9 cellular contexts compared by ENCODE assay signal in the genomic region with DNA sequence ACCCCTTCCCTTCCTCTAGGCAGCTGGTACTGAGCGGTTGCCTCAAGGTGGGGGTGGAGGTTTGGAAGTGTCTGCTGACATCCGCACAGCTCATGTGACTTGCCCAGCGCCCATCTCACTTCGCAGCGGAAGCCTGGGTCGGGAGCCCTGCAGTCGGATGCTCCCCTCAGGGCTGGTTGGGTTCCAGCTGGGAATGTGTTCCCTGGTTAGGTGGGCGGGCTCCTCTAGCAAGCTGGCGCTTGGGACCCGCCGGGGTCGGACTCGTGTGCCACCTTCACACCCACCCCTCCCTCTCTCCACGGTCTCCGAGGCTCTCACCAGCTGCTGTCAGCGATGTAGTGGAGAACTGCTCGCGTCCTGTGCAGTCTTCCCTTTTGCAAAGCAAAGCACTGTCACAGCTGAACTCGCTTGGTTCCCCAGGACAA. TPM values are rescaled to one million over a fixed set of nuclear protein-coding genes. Genes with fewer than 3 reads are reported as not detected.
DNase-seq lines count a peak whose midpoint lies in the region; ATAC-seq, FAIRE-seq and TF ChIP-seq lines count a peak whose summit lies in the region.
"Had no signal": no experiment of that assay in that cellular context is flagged by ENCODE, and none has a peak within 500 bp of the region (broad histone marks: within the 10 kb centered on the region; RNA-seq: fewer than 3 reads in every experiment).

No MANE protein-coding gene starts in this region.

- H3K9me3 Mint-ChIP-seq in astrocyte (ENCODE audit: unreplicated experiment) (no peaks in the 10 kb centered on the region), memory B cell (no peaks in the 10 kb centered on the region), GM23338 (no peaks in the 10 kb centered on the region)

- H3K4me3 ChIP-seq in BLaER1, result peak overlapping the region; percentile 52
- peak overlapping the region; percentile 43; the same call in 1 of the 2 replicates for H3K4me3 ChIP-seq in Karpas-422 (ENCODE audit: low read length)
- H3K4me3 ChIP-seq in astrocyte (ENCODE audit: insufficient read depth, low read depth, low read length), result no peak overlapping the region
- no peak overlapping the region for H3K4me3 ChIP-seq in GM23338
- H3K4me3 ChIP-seq: cardiac muscle cell had no signal

- H2AFZ ChIP-seq in Karpas-422 (ENCODE audit: low read length) (no peak overlapping the region), astrocyte (ENCODE audit: low read depth, low read length) (no peak overlapping the region), GM23338 (no peak overlapping the region)

- peak overlapping the region; percentile 80 for H3K27ac ChIP-seq in BLaER1
- H3K27ac ChIP-seq in Karpas-422 (ENCODE audit: low read length), result peak overlapping the region; percentile 52
- H3K27ac ChIP-seq in astrocyte (ENCODE audit: low read depth, low read length), result no peak overlapping the region
- H3K27ac ChIP-seq in GM23338 (ENCODE audit: low read depth), result no peak overlapping the region
- H3K27ac ChIP-seq: cardiac muscle cell had no signal

- DNase-seq in Karpas-422 (peak; percentile 75), astrocyte (ENCODE audit: low read depth) (no peak), memory B cell (ENCODE audit: low spot score in 2 of 2) (peak in 1 of 2 donors; percentile 26), NCI-H774 (lab: John Stamatoyannopoulos, UW) (no peak), GM23338 (ENCODE audit: low spot score) (no peak), inferior parietal cortex (ENCODE audit: extremely low spot score) (no peak)

- H3F3A ChIP-seq in GM23338 (replicated peaks; ENCODE audit: low read depth), result no peaks in the 10 kb centered on the region

- TF ChIP-seq CTCF in astrocyte (IDR thresholded peaks at IDR 0.05; ENCODE audit: insufficient read depth, low read depth, low read length), result no peak
- no peak for TF ChIP-seq CTCF in GM23338 (conservative IDR thresholded peaks at IDR 0.05; ENCODE audit: low read depth in 2 of 2)

- H3K79me2 ChIP-seq in Karpas-422 (ENCODE audit: low read length), result peaks cover 94% of the 10 kb centered on the region
- peaks cover 95% of the 10 kb centered on the region for H3K79me2 ChIP-seq in astrocyte (ENCODE audit: insufficient read depth, low read length)
- H3K79me2 ChIP-seq in GM23338 (replicated peaks; ENCODE audit: insufficient read depth), result peaks cover 95% of the 10 kb centered on the region

- FAIRE-seq in astrocyte (lab: Jason Lieb, UNC), result no peak

- ATAC-seq in memory B cell (ENCODE audit: low read depth) (peak; percentile 88), HG02981 (IDR thresholded peaks at IDR 0.05; ENCODE audit: unreplicated experiment) (no peak), GM23338 (no peak)

- H3K9me3 ChIP-seq in BLaER1 (no peaks in the 10 kb centered on the region), Karpas-422 (ENCODE audit: low read length) (no peaks in the 10 kb centered on the region), astrocyte (ENCODE audit: insufficient read depth, low read depth, low read length) (no peaks in the 10 kb centered on the region)

- no peaks in the 10 kb centered on the region for H3K27me3 Mint-ChIP-seq in astrocyte (ENCODE audit: low read depth, unreplicated experiment)
- H3K27me3 Mint-ChIP-seq in memory B cell, result no peaks in the 10 kb centered on the region
- peaks cover 2% of the 10 kb centered on the region for H3K27me3 Mint-ChIP-seq in GM23338 (ENCODE audit: insufficient read depth, low read depth, poor library complexity)

- no peak overlapping the region for H3K27ac Mint-ChIP-seq in astrocyte (ENCODE audit: unreplicated experiment)
- peak overlapping the region; percentile 73 for H3K27ac Mint-ChIP-seq in memory B cell
- no peak overlapping the region; the same call in 1 of the 2 replicates for H3K27ac Mint-ChIP-seq in GM23338

- H3K36me3 ChIP-seq in BLaER1, result peaks cover 12% of the 10 kb centered on the region
- H3K36me3 ChIP-seq in Karpas-422 (ENCODE audit: insufficient read depth, low read length), result no peaks in the 10 kb centered on the region
- H3K36me3 ChIP-seq in astrocyte (ENCODE audit: insufficient read depth, low read length), result no peaks in the 10 kb centered on the region
- H3K36me3 ChIP-seq in GM23338 (ENCODE audit: insufficient read depth), result no peaks in the 10 kb centered on the region
- H3K36me3 ChIP-seq: cardiac muscle cell had no signal

- peaks cover 73% of the 10 kb centered on the region for H4K20me1 ChIP-seq in BLaER1
- H4K20me1 ChIP-seq in Karpas-422 (ENCODE audit: insufficient read depth, low read depth, low read length), result peaks cover 25% of the 10 kb centered on the region
- H4K20me1 ChIP-seq in astrocyte (ENCODE audit: insufficient read depth, low read length), result peaks cover 95% of the 10 kb centered on the region
- H4K20me1 ChIP-seq in GM23338 (replicated peaks; ENCODE audit: insufficient read depth), result peaks cover 58% of the 10 kb centered on the region

- peak overlapping the region; percentile 59; the same call in 1 of the 2 replicates for H3K9ac ChIP-seq in BLaER1
- peak overlapping the region; percentile 35 for H3K9ac ChIP-seq in Karpas-422 (ENCODE audit: low read length)
- no peak overlapping the region for H3K9ac ChIP-seq in astrocyte (ENCODE audit: low read length)

- peaks cover 42% of the 10 kb centered on the region for H3K4me1 Mint-ChIP-seq in astrocyte (ENCODE audit: low read depth, unreplicated experiment)
- peaks cover 36% of the 10 kb centered on the region for H3K4me1 Mint-ChIP-seq in memory B cell
- H3K4me1 Mint-ChIP-seq in GM23338, result peaks cover 57% of the 10 kb centered on the region

- H3K4me1 ChIP-seq in BLaER1 (peaks cover 100% of the 10 kb centered on the region), Karpas-422 (ENCODE audit: low read length) (peaks cover 35% of the 10 kb centered on the region), astrocyte (ENCODE audit: insufficient read depth, low read length) (peaks cover 42% of the 10 kb centered on the region), GM23338 (ENCODE audit: insufficient read depth) (peaks cover 17% of the 10 kb centered on the region; the same call in 1 of the 2 replicates)

- H3K36me3 Mint-ChIP-seq in astrocyte (ENCODE audit: low read depth, unreplicated experiment), result peaks cover 7% of the 10 kb centered on the region
- H3K36me3 Mint-ChIP-seq in memory B cell, result no peaks in the 10 kb centered on the region
- peaks cover 4% of the 10 kb centered on the region; the same call in 2 of the 3 replicates for H3K36me3 Mint-ChIP-seq in GM23338 (ENCODE audit: low read depth)

- H3K27me3 ChIP-seq in BLaER1 (no peaks in the 10 kb centered on the region), Karpas-422 (ENCODE audit: low read length) (no peaks in the 10 kb centered on the region), astrocyte (ENCODE audit: insufficient read depth, low read length) (no peaks in the 10 kb centered on the region), GM23338 (ENCODE audit: insufficient read depth) (no peaks in the 10 kb centered on the region)
- H3K27me3 ChIP-seq: cardiac muscle cell had no signal

- H3K4me2 ChIP-seq in BLaER1, result peak overlapping the region; percentile 93
- H3K4me2 ChIP-seq in Karpas-422 (ENCODE audit: low read depth, low read length, poor library complexity, severe bottlenecking), result peak overlapping the region; percentile 63
- H3K4me2 ChIP-seq in astrocyte (ENCODE audit: low read length), result peak overlapping the region; percentile 59
- no peak overlapping the region for H3K4me2 ChIP-seq in GM23338

- no peak overlapping the region for H3K4me3 Mint-ChIP-seq in astrocyte (ENCODE audit: unreplicated experiment)
- peak overlapping the region; percentile 70 for H3K4me3 Mint-ChIP-seq in memory B cell
- H3K4me3 Mint-ChIP-seq in GM23338, result no peak overlapping the region

- H3K9me2 ChIP-seq in Karpas-422 (replicated peaks; ENCODE audit: insufficient read depth, low read length), result no peaks in the 10 kb centered on the region
- no peaks in the 10 kb centered on the region for H3K9me2 ChIP-seq in GM23338 (ENCODE audit: insufficient read depth)

TF ChIP-seq in GM23338, 12 proteins besides CTCF, POLR2A, EP300 and RAD21:
- no peak for TF ChIP-seq CREB1 (CRISPR knock-in tag; IDR thresholded peaks at IDR 0.05; ENCODE audit: low read depth)
- TF ChIP-seq NANOG (IDR thresholded peaks at IDR 0.05; ENCODE audit: borderline replicate concordance), result no peak

RNA-seq across cellular contexts. Expression of gene PPP1R37, which starts 10.2 kb away (rescaled TPM):
- total RNA-seq in Karpas-422 (2014; rRNA removed; shearing (Covaris generic); ENCODE audit: low replicate concordance), result 8.0 and 21.0 TPM in 2 replicates
- 29.1 and 29.2 TPM in 2 replicates for total RNA-seq in astrocyte
- total RNA-seq in GM23338 (2014; rRNA removed; shearing (Covaris generic)), result 33.3 and 47.2 TPM in 2 replicates
- polyA plus RNA-seq in GM23338 (2016; fragmentation: Nextera tagmentation; extraction: Ambion mirVana), result 6.9 and 7.8 TPM in 2 replicates

RNA-seq across cellular contexts. Expression of gene GEMIN7, which starts 24.2 kb away (rescaled TPM):
- total RNA-seq in Karpas-422 (2014; rRNA removed; shearing (Covaris generic); ENCODE audit: low replicate concordance), result 85.2 and 91.1 TPM in 2 replicates
- 44.8 and 46.0 TPM in 2 replicates for total RNA-seq in astrocyte
- 49.6 and 52.6 TPM in 2 replicates for total RNA-seq in GM23338 (2014; rRNA removed; shearing (Covaris generic))
- polyA plus RNA-seq in GM23338 (2016; fragmentation: Nextera tagmentation; extraction: Ambion mirVana), result 90.5 and 91.6 TPM in 2 replicates

RNA-seq across cellular contexts. Expression of gene ZNF296, which starts 26.9 kb away (rescaled TPM):
- 3.9 and 4.7 TPM in 2 replicates for total RNA-seq in Karpas-422 (2014; rRNA removed; shearing (Covaris generic); ENCODE audit: low replicate concordance)
- total RNA-seq in astrocyte, result 3.0 and 3.1 TPM in 2 replicates
- 10.3 and 13.4 TPM in 2 replicates for total RNA-seq in GM23338 (2014; rRNA removed; shearing (Covaris generic))
- polyA plus RNA-seq in GM23338 (2016; fragmentation: Nextera tagmentation; extraction: Ambion mirVana), result 16.5 and 18.6 TPM in 2 replicates

RNA-seq across cellular contexts. Expression of gene NKPD1, which starts 57.6 kb away (rescaled TPM):
- 1.2 TPM in 1 of 2 replicates, not detected in the other for total RNA-seq in Karpas-422 (2014; rRNA removed; shearing (Covaris generic); ENCODE audit: low replicate concordance)
- not detected in 2 replicates for total RNA-seq in astrocyte
- total RNA-seq in GM23338 (2014; rRNA removed; shearing (Covaris generic)), result 1.3 and 2.2 TPM in 2 replicates
- polyA plus RNA-seq in GM23338 (2016; fragmentation: Nextera tagmentation; extraction: Ambion mirVana), result 0.09 and 0.24 TPM in 2 replicates

Comparison
In these comparisons a context has a peak if more than half of its experiments do, and no peak if none do; other contexts are left out.
1. H3K27ac ChIP-seq: peak in BLaER1 (single experiment) and Karpas-422 (single experiment); none in astrocyte (single experiment) and GM23338 (single experiment).
2. H3K4me3 ChIP-seq: peak in BLaER1 (single experiment) and Karpas-422 (single experiment); none in astrocyte (single experiment) and GM23338 (single experiment).